In genomic region chr9:105114956-105115728, GRCh38 we compare ENCODE assay signal across 9 cellular contexts.
A peak's percentile ranks its signal among the peaks of the same experiment; 100 is the strongest.
DNase-seq lines count a peak whose midpoint lies in the region; ATAC-seq and TF ChIP-seq lines count a peak whose summit lies in the region.
"Had no signal": no experiment of that assay in that cellular context is flagged by ENCODE, and none has a peak within 500 bp of the region (broad histone marks: within the 10 kb centered on the region; RNA-seq: fewer than 3 reads in every experiment).

No MANE protein-coding gene starts in this region.

- DNase-seq in CD4-positive, alpha-beta T cell, result peak in 4 of 10 experiments; percentile 7 to 16 (median 9)
- DNase-seq in activated CD4-positive, alpha-beta memory T cell treated with anti-CD3 and anti-CD28 coated beads for 36 hours, result peak; percentile 59
- peak; percentile 41 to 59 for DNase-seq in left colon
- no peak for DNase-seq in midbrain (lab: John Stamatoyannopoulos, UW)
- DNase-seq in NK-92 (lab: John Stamatoyannopoulos, UW; ENCODE audit: unreplicated experiment), result no peak
- DNase-seq in NCI-H526 (lab: John Stamatoyannopoulos, UW), result no peak

- no peaks in the 10 kb centered on the region for H3K9me3 Mint-ChIP-seq in CD4-positive, alpha-beta T cell
- H3K9me3 Mint-ChIP-seq in activated CD4-positive, alpha-beta memory T cell treated with anti-CD3 and anti-CD28 coated beads for 36 hours, result no peaks in the 10 kb centered on the region

- H3K27me3 ChIP-seq in CD4-positive, alpha-beta T cell (ENCODE audit: control insufficient read depth, insufficient read depth, low read length), result no peaks in the 10 kb centered on the region
- H3K27me3 ChIP-seq: pancreas had no signal

- intact Hi-C loops in CD4-positive, alpha-beta T cell (cut with DNase I, micrococcal nuclease), result no loop called here
- intact Hi-C loops in activated CD4-positive, alpha-beta memory T cell treated with anti-CD3 and anti-CD28 coated beads for 36 hours (cut with micrococcal nuclease), result loop anchor here (2.0 kb wide), 1 partner anchor 62 kb away; no protein-coding TSS in a partner anchor
- intact Hi-C loops in left colon (cut with DNase I, micrococcal nuclease), result no loop called here

- POLR2A ChIA-PET in CD4-positive, alpha-beta T cell (lab: Charles Lee), result interaction anchor here (0.9 to 1.8 kb wide), 6 partner anchors 11 to 291 kb away, joined by 3 to 7 read pairs (median 4); no protein-coding TSS in a partner anchor
- POLR2A ChIA-PET in activated CD4-positive, alpha-beta memory T cell treated with anti-CD3 and anti-CD28 coated beads for 36 hours (lab: Charles Lee), result interaction anchor here (0.9 to 1.0 kb wide), 2 partner anchors 10 to 13 kb away, joined by 3 to 4 read pairs; no protein-coding TSS in a partner anchor

- peak; percentile 73 for ATAC-seq in CD4-positive, alpha-beta T cell (ENCODE audit: poor library complexity)
- ATAC-seq in GM19438 (IDR thresholded peaks at IDR 0.05; ENCODE audit: low read depth, unreplicated experiment) (peak; percentile 74), HG03521 (IDR thresholded peaks at IDR 0.05; ENCODE audit: unreplicated experiment) (peak; percentile 64), left colon (peak; percentile 45)

- CTCF ChIA-PET in CD4-positive, alpha-beta T cell (lab: Charles Lee), result no interaction called here
- CTCF ChIA-PET in activated CD4-positive, alpha-beta memory T cell treated with anti-CD3 and anti-CD28 coated beads for 36 hours (lab: Charles Lee), result interaction anchor here (1.1 kb wide), 1 partner anchor 252 kb away, joined by 4 read pairs; no protein-coding TSS in a partner anchor

- no peak for TF ChIP-seq CTCF in CD4-positive, alpha-beta T cell (IDR thresholded peaks at IDR 0.05)

- H3K4me3 Mint-ChIP-seq in CD4-positive, alpha-beta T cell, result peak overlapping the region; percentile 67
- H3K4me3 Mint-ChIP-seq in activated CD4-positive, alpha-beta memory T cell treated with anti-CD3 and anti-CD28 coated beads for 36 hours, result no peak overlapping the region

- H3K9me3 ChIP-seq in CD4-positive, alpha-beta T cell (ENCODE audit: control insufficient read depth, low read length), result no peaks in the 10 kb centered on the region
- H3K9me3 ChIP-seq: pancreas had no signal

- H3K36me3 Mint-ChIP-seq in CD4-positive, alpha-beta T cell (ENCODE audit: low read depth), result no peaks in the 10 kb centered on the region
- no peaks in the 10 kb centered on the region for H3K36me3 Mint-ChIP-seq in activated CD4-positive, alpha-beta memory T cell treated with anti-CD3 and anti-CD28 coated beads for 36 hours

- H3K27me3 Mint-ChIP-seq in CD4-positive, alpha-beta T cell, result no peaks in the 10 kb centered on the region
- H3K27me3 Mint-ChIP-seq in activated CD4-positive, alpha-beta memory T cell treated with anti-CD3 and anti-CD28 coated beads for 36 hours, result no peaks in the 10 kb centered on the region

- H3K27ac ChIP-seq in CD4-positive, alpha-beta T cell (ENCODE audit: low read depth, low read length), result no peak overlapping the region
- H3K27ac ChIP-seq: pancreas had no signal

- peaks cover 30% of the 10 kb centered on the region for H3K4me1 Mint-ChIP-seq in CD4-positive, alpha-beta T cell (ENCODE audit: low read depth)
- H3K4me1 Mint-ChIP-seq in activated CD4-positive, alpha-beta memory T cell treated with anti-CD3 and anti-CD28 coated beads for 36 hours (ENCODE audit: low read depth), result peaks cover 23% of the 10 kb centered on the region

- peak overlapping the region; percentile 16 for H3K27ac Mint-ChIP-seq in CD4-positive, alpha-beta T cell
- peak overlapping the region; percentile 16 for H3K27ac Mint-ChIP-seq in activated CD4-positive, alpha-beta memory T cell treated with anti-CD3 and anti-CD28 coated beads for 36 hours

Comparison
In these comparisons a context has a peak if more than half of its experiments do, and no peak if none do; other contexts are left out.
1. DNase-seq: peak in activated CD4-positive, alpha-beta memory T cell treated with anti-CD3 and anti-CD28 coated beads for 36 hours (single experiment) and left colon (2 of 2); none in midbrain (single experiment), NK-92 (single experiment) and NCI-H526 (0 of 2).
2. Peak in every context shown above with its lines, with median percentiles within 50 percentile points of each other: ATAC-seq.